ENCODE assay signal across 27 cellular contexts in genomic region chr2:174535083-174535482, GRCh38.
"Had no signal": no experiment of that assay in that cellular context is flagged by ENCODE, and none has a peak within 500 bp of the region (broad histone marks: within the 10 kb centered on the region; RNA-seq: fewer than 3 reads in every experiment).

No MANE protein-coding gene starts in this region.

- H3K36me3 Mint-ChIP-seq: activated naive CD8-positive, alpha-beta T cell; naive B cell had no signal

- ATAC-seq: activated T-cell treated with anti-CD3 and anti-CD28 coated beads, Interleukin-2, amount 50 U/mL, for 72 hours; gastroesophageal sphincter; heart left ventricle; left cardiac atrium; right lobe of liver; stimulated activated naive CD8-positive, alpha-beta T cell treated with anti-CD3 and anti-CD28 coated beads, Interleukin-15, amount 100 ng/mL, for 72 hours had no signal

- H3K36me3 ChIP-seq: ascending aorta, brain microvascular endothelial cell, gastroesophageal sphincter, heart left ventricle, neutrophil, right lobe of liver, thyroid gland had no signal

- FAIRE-seq: islet of Langerhans had no signal

- H3K4me3 ChIP-seq: ascending aorta, coronary artery, dorsolateral prefrontal cortex, gastroesophageal sphincter, heart left ventricle, right lobe of liver, thyroid gland had no signal

- DNase-seq: activated CD4-positive, alpha-beta T cell treated with anti-CD3 and anti-CD28 coated beads for 4 hours; activated CD4-positive, alpha-beta T cell treated with anti-CD3 and anti-CD28 coated beads, Interleukin-2, amount 50 U/mL, for 4 hours; activated naive CD4-positive, alpha-beta T cell treated with Interleukin-2 at 50 U/mL for 16 hours; activated T-cell treated with anti-CD3 and anti-CD28 coated beads for 4 hours; activated T-cell treated with anti-CD3 and anti-CD28 coated beads, Interleukin-2, amount 50 U/mL, for 72 hours; brain microvascular endothelial cell; effector memory CD4-positive, alpha-beta T cell; erythroblast; heart left ventricle; left cardiac atrium; mammary epithelial cell; naive B cell; nephron progenitor cell; right lobe of liver; stimulated activated CD4-positive, alpha-beta T cell treated with anti-CD3 and anti-CD28 coated beads, Interleukin-2, amount 100 ng/mL, for 48 hours; stimulated activated naive CD8-positive, alpha-beta T cell treated with anti-CD3 and anti-CD28 coated beads, Interleukin-15, amount 100 ng/mL, for 72 hours; substantia nigra; thyroid gland had no signal

- H3K9me3 Mint-ChIP-seq: activated T-cell treated with anti-CD3 and anti-CD28 coated beads, Interleukin-2, amount 50 U/mL, for 72 hours; mesothelial cell of epicardium; naive B cell; nephron progenitor cell; stimulated activated naive CD8-positive, alpha-beta T cell treated with anti-CD3 and anti-CD28 coated beads, Interleukin-15, amount 100 ng/mL, for 72 hours; T-helper 2 cell treated with Interferon-gamma antibody and Interleukin-4, amounts not matched to agents 5 μg/mL and 100 μg/mL, for 36 hours had no signal

- H3K27me3 ChIP-seq: ascending aorta, brain microvascular endothelial cell, dorsolateral prefrontal cortex, gastroesophageal sphincter, right lobe of liver, thyroid gland had no signal

- H3K4me1 ChIP-seq: ascending aorta, gastroesophageal sphincter, right lobe of liver, thyroid gland had no signal

- H3K4me3 Mint-ChIP-seq: activated naive CD8-positive, alpha-beta T cell; activated T-cell treated with anti-CD3 and anti-CD28 coated beads, Interleukin-2, amount 50 U/mL, for 72 hours; mesothelial cell of epicardium; naive B cell; nephron progenitor cell; stimulated activated naive CD8-positive, alpha-beta T cell treated with anti-CD3 and anti-CD28 coated beads, Interleukin-15, amount 100 ng/mL, for 72 hours; T-helper 2 cell treated with Interferon-gamma antibody and Interleukin-4, amounts not matched to agents 5 μg/mL and 100 μg/mL, for 36 hours had no signal

- H3K27me3 Mint-ChIP-seq: activated naive CD8-positive, alpha-beta T cell had no signal

- H3K27ac ChIP-seq: ascending aorta, brain microvascular endothelial cell, coronary artery, gastroesophageal sphincter, heart left ventricle, neutrophil, right lobe of liver, thyroid gland had no signal

- H3K27ac Mint-ChIP-seq: activated naive CD8-positive, alpha-beta T cell; activated T-cell treated with anti-CD3 and anti-CD28 coated beads, Interleukin-2, amount 50 U/mL, for 72 hours; nephron progenitor cell; T-helper 2 cell treated with Interferon-gamma antibody and Interleukin-4, amounts not matched to agents 5 μg/mL and 100 μg/mL, for 36 hours had no signal

- H3K9me3 ChIP-seq: ascending aorta, gastroesophageal sphincter, heart left ventricle, neutrophil, right lobe of liver, thyroid gland had no signal
